In genomic region chr6:169975701-169976100, GRCh38 we compare ENCODE assay signal across 27 cellular contexts.
DNase-seq lines count a peak whose midpoint lies in the region; ATAC-seq, FAIRE-seq and TF ChIP-seq lines count a peak whose summit lies in the region.
"Had no signal": no experiment of that assay in that cellular context is flagged by ENCODE, and none has a peak within 500 bp of the region (broad histone marks: within the 10 kb centered on the region; RNA-seq: fewer than 3 reads in every experiment).

No MANE protein-coding gene starts in this region.

- H4K20me1 ChIP-seq in HepG2 (ENCODE audit: insufficient read depth, low read length) (no peaks in the 10 kb centered on the region), smooth muscle cell (ENCODE audit: low read depth) (no peaks in the 10 kb centered on the region)
- H4K20me1 ChIP-seq: BLaER1 treated with 17β-estradiol and CSF1 and Interleukin-3, amounts not matched to agents 10 nM and 100 nM had no signal

- H2AFZ ChIP-seq in HepG2 (ENCODE audit: low read length), result no peak overlapping the region
- H2AFZ ChIP-seq in smooth muscle cell (ENCODE audit: low read depth), result no peak overlapping the region

- no CpG with 5 or more reads among the region's 10 CpGs for WGBS in right lobe of liver (ENCODE audit: insufficient coverage, low coverage, low lambda C conversion rate, missing lambda C conversion rate)
- 1% methylated on average over 9 of the region's 10 CpGs for WGBS in HepG2 (ENCODE audit: low lambda C conversion rate)
- WGBS in spleen, 5 donors, result 81 to 89% (median 86%) methylated on average over 10 of the region's 10 CpGs
- 94% methylated on average over 10 of the region's 10 CpGs for WGBS in smooth muscle cell (ENCODE audit: low lambda C conversion rate)

- no peak overlapping the region for H3K9ac ChIP-seq in HepG2 (ENCODE audit: insufficient read depth, low read depth, low read length)
- no peak overlapping the region for H3K9ac ChIP-seq in kidney (ENCODE audit: low read length in 2 of 2)
- H3K9ac ChIP-seq in smooth muscle cell (ENCODE audit: low read depth), result no peak overlapping the region
- H3K9ac ChIP-seq: BLaER1 treated with 17β-estradiol and CSF1 and Interleukin-3, amounts not matched to agents 10 nM and 100 nM had no signal

- no peaks in the 10 kb centered on the region for H3K36me3 ChIP-seq in right lobe of liver
- H3K36me3 ChIP-seq in HepG2 (replicated peaks in 1 of 2; ENCODE audit: control insufficient read depth in 1 of 2, insufficient read depth in 2 of 2, low read length in 2 of 2), result no peaks in the 10 kb centered on the region
- no peaks in the 10 kb centered on the region for H3K36me3 ChIP-seq in kidney (ENCODE audit: control insufficient read depth in 1 of 2, insufficient read depth in 2 of 2, low read length in 2 of 2)
- no peaks in the 10 kb centered on the region for H3K36me3 ChIP-seq in spleen
- H3K36me3 ChIP-seq in smooth muscle cell (ENCODE audit: low read depth), result no peaks in the 10 kb centered on the region
- H3K36me3 ChIP-seq: BLaER1 treated with 17β-estradiol and CSF1 and Interleukin-3, amounts not matched to agents 10 nM and 100 nM; HAP-1; MG63 had no signal

- no TSS peak for BruUV-seq in HepG2 (replicated peaks; lab: Mats Ljungman, UMichigan)

- no peak for FAIRE-seq in HepG2 (lab: Jason Lieb, UNC)
- no peak for FAIRE-seq in kidney (lab: Jason Lieb, UNC)
- FAIRE-seq: A549, G401.6 had no signal

- H3K9me3 ChIP-seq in right lobe of liver, result no peaks in the 10 kb centered on the region
- H3K9me3 ChIP-seq in HepG2 (ENCODE audit: low read length), result no peaks in the 10 kb centered on the region
- H3K9me3 ChIP-seq in kidney (ENCODE audit: control insufficient read depth in 1 of 2, low read length in 2 of 2), result no peaks in the 10 kb centered on the region
- H3K9me3 ChIP-seq in spleen, result no peaks in the 10 kb centered on the region
- H3K9me3 ChIP-seq in smooth muscle cell (replicated peaks; ENCODE audit: low read depth), result no peaks in the 10 kb centered on the region
- H3K9me3 ChIP-seq: A549; BLaER1 treated with 17β-estradiol and CSF1 and Interleukin-3, amounts not matched to agents 10 nM and 100 nM; Caco-2; HAP-1; MG63 had no signal

- ATAC-seq in right lobe of liver (no peak), HepG2 (no peak)
- ATAC-seq: A549, PC-3 had no signal

- no peak for TF ChIP-seq RAD21 in HepG2 (CRISPR knock-in tag; IDR thresholded peaks at IDR 0.05)

- H3K79me2 ChIP-seq in HepG2 (ENCODE audit: insufficient read depth, low read length) (no peaks in the 10 kb centered on the region), smooth muscle cell (ENCODE audit: low read depth) (no peaks in the 10 kb centered on the region)

- intact Hi-C loops in right lobe of liver (cut with DNase I), result no loop called here
- intact Hi-C loops in HepG2 (cut with micrococcal nuclease; ENCODE audit: unreplicated experiment), result no loop called here
- intact Hi-C loops in kidney (cut with DNase I), result no loop called here
- intact Hi-C loops in spleen (cut with DNase I; ENCODE audit: low total_unique reads), result no loop called here

- POLR2A ChIA-PET in HepG2 (lab: Yijun Ruan, JAX), result no interaction called here

- DNase-seq in right lobe of liver, result peak in 2 of 3 donors; percentile 2 to 39
- DNase-seq in HepG2 (ENCODE audit: low spot score), result no peak
- DNase-seq in kidney, result peak; percentile 32
- DNase-seq in spleen, result peak; percentile 21
- DNase-seq in activated CD4-positive, alpha-beta T cell treated with anti-CD3 and anti-CD28 coated beads, Interleukin-2, amount 50 U/mL, for 4 hours, result no peak
- DNase-seq in anterior cingulate cortex (lab: John Stamatoyannopoulos, UW), result no peak
- DNase-seq in smooth muscle cell (lab: John Stamatoyannopoulos, UW; ENCODE audit: unreplicated experiment), result no peak
- DNase-seq: AML-193; CD4-positive, alpha-beta memory T cell; GOT3; IMR-90; KG1; MG63; NCI-H1105 treated with DMSO at 0.1 percent for 48 hours; NCI-H146; NCI-H1930; NCI-H2107; NCI-H446; NCI-H524 treated with DMSO at 0.1 percent for 48 hours; NCI-H774; SHP77 had no signal

- CTCF ChIA-PET in HepG2 (lab: Yijun Ruan, JAX; ENCODE audit: low intra/inter-chr PET ratio, low total read pairs), result no interaction called here

- H3K4me2 ChIP-seq in HepG2 (ENCODE audit: low read depth, low read length) (no peak overlapping the region), smooth muscle cell (no peak overlapping the region)
- H3K4me2 ChIP-seq: A549 had no signal

- no peak for TF ChIP-seq EP300 in HepG2 (IDR thresholded peaks at IDR 0.05; ENCODE audit: low read depth in 2 of 2, low read length in 2 of 2)
- no peak for TF ChIP-seq EP300 in HepG2 (CRISPR knock-in tag; IDR thresholded peaks at IDR 0.05; ENCODE audit: borderline replicate concordance)

- no peaks in the 10 kb centered on the region for H3K4me1 ChIP-seq in right lobe of liver
- H3K4me1 ChIP-seq in HepG2 (ENCODE audit: insufficient read depth, low read length), result no peaks in the 10 kb centered on the region
- no peaks in the 10 kb centered on the region for H3K4me1 ChIP-seq in kidney (ENCODE audit: control insufficient read depth in 1 of 2, insufficient read depth in 1 of 2, low read depth in 1 of 2, low read length in 2 of 2)
- no peaks in the 10 kb centered on the region for H3K4me1 ChIP-seq in spleen
- H3K4me1 ChIP-seq in smooth muscle cell (ENCODE audit: low read depth), result no peaks in the 10 kb centered on the region
- H3K4me1 ChIP-seq: A549, Caco-2, HAP-1 had no signal

- H3K4me3 ChIP-seq in right lobe of liver, result no peak overlapping the region
- no peak overlapping the region for H3K4me3 ChIP-seq in HepG2 (replicated peaks in 1 of 3; ENCODE audit: insufficient read depth in 1 of 3, low read depth in 2 of 3, low read length in 3 of 3)
- no peak overlapping the region for H3K4me3 ChIP-seq in kidney (ENCODE audit: low read length in 2 of 2)
- no peak overlapping the region for H3K4me3 ChIP-seq in spleen
- no peak overlapping the region for H3K4me3 ChIP-seq in smooth muscle cell
- H3K4me3 ChIP-seq: A549; BLaER1 treated with 17β-estradiol and CSF1 and Interleukin-3, amounts not matched to agents 10 nM and 100 nM; HAP-1; MG63 had no signal

- in situ Hi-C loops in HepG2 (cut with HindIII; ENCODE audit: extremely low pct_ligation_motif_present, low pct_unique_long_range_greater_than_20kb), result no loop called here

- no peaks in the 10 kb centered on the region for H3F3A ChIP-seq in smooth muscle cell (ENCODE audit: low read depth)

- TF ChIP-seq POLR2A in right lobe of liver (IDR thresholded peaks at IDR 0.05) (no peak), HepG2 (IDR thresholded peaks at IDR 0.05; ENCODE audit: insufficient read depth in 1 of 2, low read depth in 2 of 2, low read length in 2 of 2) (no peak), spleen (IDR thresholded peaks at IDR 0.05) (no peak)

- H3K27me3 ChIP-seq in right lobe of liver (no peaks in the 10 kb centered on the region), HepG2 (ENCODE audit: control insufficient read depth in 1 of 2, insufficient read depth in 2 of 2, low read length in 2 of 2) (peaks cover 21 to 63% of the 10 kb centered on the region in 2 experiments), spleen (replicated peaks in 1 of 7) (peaks cover 0 to 73% (median 4%) of the 10 kb centered on the region in 7 donors), smooth muscle cell (ENCODE audit: low read depth) (peaks cover 4% of the 10 kb centered on the region)
- H3K27me3 ChIP-seq: BLaER1 treated with 17β-estradiol and CSF1 and Interleukin-3, amounts not matched to agents 10 nM and 100 nM; MG63 had no signal

- TF ChIP-seq CTCF in right lobe of liver (IDR thresholded peaks at IDR 0.05) (no peak), HepG2 (CRISPR knock-in tag; IDR thresholded peaks at IDR 0.05) (no peak), kidney (IDR thresholded peaks at IDR 0.05; ENCODE audit: borderline replicate concordance, extremely low read depth, insufficient read depth) (no peak), spleen (IDR thresholded peaks at IDR 0.05 in 8 of 11, conservative IDR thresholded peaks at IDR 0.05 in 3 of 11) (no peak), smooth muscle cell (IDR thresholded peaks at IDR 0.05; ENCODE audit: borderline replicate concordance, insufficient read depth, poor library complexity, severe bottlenecking) (no peak)

- H3K27ac ChIP-seq in right lobe of liver, result no peak overlapping the region
- no peak overlapping the region for H3K27ac ChIP-seq in HepG2 (ENCODE audit: extremely low read length, insufficient read depth, low read length)
- H3K27ac ChIP-seq in kidney (ENCODE audit: low read depth in 2 of 2, low read length in 2 of 2), result no peak overlapping the region
- H3K27ac ChIP-seq in spleen, result no peak overlapping the region
- no peak overlapping the region for H3K27ac ChIP-seq in smooth muscle cell (ENCODE audit: low read depth)
- H3K27ac ChIP-seq: A549; BLaER1 treated with 17β-estradiol and CSF1 and Interleukin-3, amounts not matched to agents 10 nM and 100 nM had no signal

TF ChIP-seq in HepG2, 621 proteins besides CTCF, POLR2A, EP300 and RAD21:
- no peak for TF ChIP-seq SIX4 (CRISPR knock-in tag; IDR thresholded peaks at IDR 0.05)
TF ChIP-seq in HepG2: peak in this region for 0.

Comparison
In these comparisons a context has a peak if more than half of its experiments do, and no peak if none do; other contexts are left out.
1. DNase-seq: peak in right lobe of liver (2 of 3), kidney (single experiment) and spleen (single experiment); none in HepG2 (single experiment), activated CD4-positive, alpha-beta T cell treated with anti-CD3 and anti-CD28 coated beads, Interleukin-2, amount 50 U/mL, for 4 hours (0 of 2), anterior cingulate cortex (0 of 58) and smooth muscle cell (single experiment).